3 cellular contexts compared by ENCODE assay signal in genomic region chr19:29775575-29775900, GRCh38.
TF ChIP-seq lines count a peak whose summit lies in the region.

No MANE protein-coding gene starts in this region.

TF ChIP-seq in SK-N-SH, 30 proteins besides CTCF, POLR2A, EP300 and RAD21:
- TF ChIP-seq POLR2AphosphoS5 (IDR thresholded peaks at IDR 0.05; ENCODE audit: low read depth, low read length): no peak
- TF ChIP-seq FOSL2 (IDR thresholded peaks at IDR 0.05; ENCODE audit: borderline replicate concordance, low read depth): no peak
- TF ChIP-seq FOXM1 (IDR thresholded peaks at IDR 0.05; ENCODE audit: low read depth): no peak
- TF ChIP-seq ZBTB33 (IDR thresholded peaks at IDR 0.05; ENCODE audit: borderline replicate concordance, low read depth): no peak
- TF ChIP-seq RXRA (IDR thresholded peaks at IDR 0.05; ENCODE audit: borderline replicate concordance, low read depth): no peak
- TF ChIP-seq EZH2phosphoT487 (IDR thresholded peaks at IDR 0.05; ENCODE audit: borderline replicate concordance, low read depth): no peak
- TF ChIP-seq REST (IDR thresholded peaks at IDR 0.05; ENCODE audit: low read depth, low read length): no peak
- no peak for TF ChIP-seq SIN3A (IDR thresholded peaks at IDR 0.05; ENCODE audit: borderline replicate concordance, low read depth, low read length)

TF ChIP-seq in SK-N-SH treated with all-trans-retinoic acid at 6 μM for 48 hours, 23 proteins besides CTCF, POLR2A, EP300 and RAD21:
- TF ChIP-seq TOX (CRISPR knock-in tag; IDR thresholded peaks at IDR 0.05; ENCODE audit: borderline replicate concordance) (no peak), ZFP30 (CRISPR knock-in tag; IDR thresholded peaks at IDR 0.05) (no peak), ZNF70 (CRISPR knock-in tag; IDR thresholded peaks at IDR 0.05) (no peak), OSR1 (CRISPR knock-in tag; IDR thresholded peaks at IDR 0.05) (no peak), ZNF8 (CRISPR knock-in tag; IDR thresholded peaks at IDR 0.05) (no peak), ZC3H10 (CRISPR knock-in tag; IDR thresholded peaks at IDR 0.05) (no peak), CREB5 (CRISPR knock-in tag; IDR thresholded peaks at IDR 0.05; ENCODE audit: low read depth) (no peak), RARB (CRISPR knock-in tag; IDR thresholded peaks at IDR 0.05) (no peak), CSRNP3 (CRISPR knock-in tag; IDR thresholded peaks at IDR 0.05) (no peak), PATZ1 (CRISPR knock-in tag; IDR thresholded peaks at IDR 0.05; ENCODE audit: borderline replicate concordance) (no peak), GLIS3 (CRISPR knock-in tag; IDR thresholded peaks at IDR 0.05) (no peak), BACH2 (CRISPR knock-in tag; IDR thresholded peaks at IDR 0.05; ENCODE audit: borderline replicate concordance) (no peak)
TF ChIP-seq in SK-N-SH treated with all-trans-retinoic acid at 6 μM for 48 hours: peak in this region for 0.

TF ChIP-seq in H1, 55 proteins besides CTCF, POLR2A, EP300 and RAD21:
- TF ChIP-seq RFX5 (IDR thresholded peaks at IDR 0.05; ENCODE audit: borderline replicate concordance, low read depth, low read length) (no peak), CHD1 (IDR thresholded peaks at IDR 0.05; ENCODE audit: low read depth, low read length) (no peak), ZNF274 (IDR thresholded peaks at IDR 0.05; ENCODE audit: borderline replicate concordance, extremely low read depth, low read length) (no peak), PHF8 (conservative IDR thresholded peaks at IDR 0.05; ENCODE audit: low read depth, low read length) (no peak), BACH1 (IDR thresholded peaks at IDR 0.05; ENCODE audit: low read length) (no peak), EZH2 (IDR thresholded peaks at IDR 0.05; ENCODE audit: low read depth, low read length, severe bottlenecking) (no peak)
TF ChIP-seq in H1: peak in this region for 0.
